Comparison of ENCODE assay signal across 9 cellular contexts in the genomic region with DNA sequence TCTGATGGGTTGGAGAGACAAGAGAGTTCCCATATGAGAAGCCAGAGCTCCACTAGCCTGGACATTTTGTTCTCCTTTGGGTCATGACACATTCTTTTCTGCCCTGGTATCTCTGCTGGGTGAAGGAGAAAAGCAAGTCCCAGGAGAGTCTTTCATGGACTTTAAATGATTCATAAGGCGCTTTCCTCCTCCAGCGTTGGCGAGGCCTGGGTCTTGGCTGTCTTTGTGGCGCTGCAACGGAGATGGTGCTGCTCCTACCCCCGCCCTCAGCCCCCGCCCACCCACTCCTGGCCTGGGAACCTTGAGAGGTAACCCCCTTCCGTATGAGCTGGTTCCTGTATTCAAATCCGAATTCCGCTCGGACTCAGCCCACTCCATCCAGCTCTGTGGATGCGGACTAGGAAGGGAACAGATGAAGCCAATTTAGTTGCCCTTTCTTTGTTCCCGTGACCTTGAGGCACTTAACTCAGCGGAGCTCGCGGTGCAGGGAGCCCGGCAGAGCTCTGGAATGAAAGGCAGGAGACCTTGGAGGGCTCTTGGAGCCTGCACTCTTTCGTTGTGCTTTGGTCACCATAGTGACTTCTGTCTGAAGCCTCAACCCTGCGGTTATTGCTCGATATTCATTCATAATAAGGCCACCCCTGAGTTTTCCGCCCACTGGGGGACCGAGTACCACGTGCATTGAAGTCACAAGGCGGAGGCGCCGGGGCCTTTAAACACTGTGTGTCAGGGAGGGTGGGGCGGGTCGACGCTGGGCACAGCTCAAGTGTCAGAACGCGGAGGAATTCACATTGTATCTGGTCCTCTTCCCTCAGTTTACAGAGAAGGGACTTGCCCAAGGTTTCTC. TPM values are rescaled to one million over a fixed set of nuclear protein-coding genes. Genes with fewer than 3 reads are reported as not detected.
DNase-seq lines count a peak whose midpoint lies in the region; ATAC-seq and TF ChIP-seq lines count a peak whose summit lies in the region.
"Had no signal": no experiment of that assay in that cellular context is flagged by ENCODE, and none has a peak within 500 bp of the region (broad histone marks: within the 10 kb centered on the region; RNA-seq: fewer than 3 reads in every experiment).

No MANE protein-coding gene starts in this region.

- no peaks in the 10 kb centered on the region for H3K36me3 ChIP-seq in skeletal muscle satellite cell (ENCODE audit: insufficient read depth, low read length)

- no peak overlapping the region for H3K4me3 Mint-ChIP-seq in activated T-cell treated with anti-CD3 and anti-CD28 coated beads, Interleukin-2, amount 50 U/mL, for 24 hours

- peak overlapping the region; percentile 57 for H3K4me2 ChIP-seq in skeletal muscle satellite cell (ENCODE audit: low read length)

- no peaks in the 10 kb centered on the region for H3K9me3 Mint-ChIP-seq in activated T-cell treated with anti-CD3 and anti-CD28 coated beads, Interleukin-2, amount 50 U/mL, for 24 hours

- peak overlapping the region; percentile 10 for H3K4me3 ChIP-seq in choroid plexus epithelial cell (ENCODE audit: low read depth, low read length)
- H3K4me3 ChIP-seq in skeletal muscle satellite cell (ENCODE audit: low read length), result peak overlapping the region; percentile 7

- no peaks in the 10 kb centered on the region for H3K36me3 Mint-ChIP-seq in activated T-cell treated with anti-CD3 and anti-CD28 coated beads, Interleukin-2, amount 50 U/mL, for 24 hours (ENCODE audit: low read depth)

- peaks cover 17% of the 10 kb centered on the region for H3K4me1 ChIP-seq in skeletal muscle satellite cell (ENCODE audit: control insufficient read depth, insufficient read depth, low read length)

- TF ChIP-seq CTCF in choroid plexus epithelial cell (conservative IDR thresholded peaks at IDR 0.05; ENCODE audit: low read depth, low read length), result no peak

- DNase-seq in HT-29 (ENCODE audit: low spot score) (peak; percentile 20), choroid plexus epithelial cell (ENCODE audit: low read depth) (peak; percentile 82), iris pigment epithelial cell (ENCODE audit: low read depth) (peak; percentile 26)
- no peak for DNase-seq in activated naive CD4-positive, alpha-beta T cell treated with anti-CD3 and anti-CD28 coated beads, Interleukin-2, amount 50 U/mL, for 16 hours
- DNase-seq in activated T-cell treated with anti-CD3 and anti-CD28 coated beads, Interleukin-2, amount 50 U/mL, for 24 hours, result no peak
- no peak for DNase-seq in activated CD4-positive, alpha-beta T cell treated with anti-CD3 and anti-CD28 coated beads, Interleukin-2, amount 50 U/mL, for 1 hour

- H3K27me3 Mint-ChIP-seq in activated T-cell treated with anti-CD3 and anti-CD28 coated beads, Interleukin-2, amount 50 U/mL, for 24 hours, result no peaks in the 10 kb centered on the region

- ATAC-seq in HG03175 (IDR thresholded peaks at IDR 0.05; ENCODE audit: unreplicated experiment), result no peak

- no peaks in the 10 kb centered on the region for H3K27me3 ChIP-seq in skeletal muscle satellite cell (ENCODE audit: control insufficient read depth, insufficient read depth, low read length)
- H3K27me3 ChIP-seq: dorsolateral prefrontal cortex had no signal

- H3K9me3 ChIP-seq in skeletal muscle satellite cell (replicated peaks; ENCODE audit: low read length), result no peaks in the 10 kb centered on the region

- H3K4me1 Mint-ChIP-seq in activated T-cell treated with anti-CD3 and anti-CD28 coated beads, Interleukin-2, amount 50 U/mL, for 24 hours (ENCODE audit: low read depth), result no peaks in the 10 kb centered on the region

- no peak overlapping the region for H3K27ac Mint-ChIP-seq in activated T-cell treated with anti-CD3 and anti-CD28 coated beads, Interleukin-2, amount 50 U/mL, for 24 hours

- peak overlapping the region; percentile 37 for H3K9ac ChIP-seq in skeletal muscle satellite cell (ENCODE audit: low read depth, low read length)

RNA-seq across cellular contexts. Expression of a gene that starts 14.0 kb away (rescaled TPM):
- 22.0 and 25.4 TPM in 2 replicates for total RNA-seq in HT-29 (2014; rRNA removed; shearing (Covaris generic))
- 15.9 and 24.1 TPM in 2 replicates for total RNA-seq in skeletal muscle satellite cell (2012; rRNA removed)

Comparison
In these comparisons a context has a peak if more than half of its experiments do, and no peak if none do; other contexts are left out.
1. DNase-seq: peak in HT-29 (single experiment), choroid plexus epithelial cell (single experiment) and iris pigment epithelial cell (single experiment); none in activated naive CD4-positive, alpha-beta T cell treated with anti-CD3 and anti-CD28 coated beads, Interleukin-2, amount 50 U/mL, for 16 hours (single experiment), activated T-cell treated with anti-CD3 and anti-CD28 coated beads, Interleukin-2, amount 50 U/mL, for 24 hours (single experiment) and activated CD4-positive, alpha-beta T cell treated with anti-CD3 and anti-CD28 coated beads, Interleukin-2, amount 50 U/mL, for 1 hour (single experiment).